ENCODE assay signal across 10 cellular contexts in the genomic region with DNA sequence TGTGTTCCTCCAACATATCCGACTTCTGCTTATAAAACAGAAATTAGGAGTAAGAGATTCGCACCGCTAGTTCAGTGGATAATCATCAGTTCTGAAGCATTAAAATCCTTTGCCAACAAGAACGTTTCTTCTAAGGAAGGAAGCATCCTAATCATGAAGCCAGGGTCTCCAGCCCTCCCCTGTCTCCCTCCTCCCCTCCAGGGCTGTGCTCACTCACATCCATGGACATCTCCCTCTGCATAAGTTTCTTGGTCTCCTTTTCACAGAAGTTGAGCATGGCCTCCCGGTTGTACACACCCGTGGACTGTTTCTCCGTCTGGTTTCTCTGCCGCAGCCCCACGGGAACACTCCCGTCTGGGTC. TPM values are rescaled to one million over a fixed set of nuclear protein-coding genes. Genes with fewer than 3 reads are reported as not detected.
DNase-seq lines count a peak whose midpoint lies in the region; ATAC-seq, FAIRE-seq and TF ChIP-seq lines count a peak whose summit lies in the region.
"Had no signal": no experiment of that assay in that cellular context is flagged by ENCODE, and none has a peak within 500 bp of the region (broad histone marks: within the 10 kb centered on the region; RNA-seq: fewer than 3 reads in every experiment).

No MANE protein-coding gene starts in this region.

- H3K9me3 ChIP-seq in gastrocnemius medialis, result no peaks in the 10 kb centered on the region

- no peak for ATAC-seq in gastrocnemius medialis
- no peak for ATAC-seq in HG03442 (IDR thresholded peaks at IDR 0.05; ENCODE audit: unreplicated experiment)

- in situ Hi-C loops in gastrocnemius medialis (cut with MboI; ENCODE audit: low sequenced_read_pairs in 4 of 4), result no loop called here

- FAIRE-seq in D721Med (lab: Jason Lieb, UNC), result peak; percentile 76

- TF ChIP-seq CTCF in D721Med (IDR thresholded peaks at IDR 0.05; ENCODE audit: insufficient read depth, missing control alignments) (no peak), chondrocyte (IDR thresholded peaks at IDR 0.05) (no peak), gastrocnemius medialis (IDR thresholded peaks at IDR 0.05 in 4 of 5, conservative IDR thresholded peaks at IDR 0.05 in 1 of 5) (no peak)

- no peak for DNase-seq in D721Med (ENCODE audit: insufficient read length, low spot score)
- DNase-seq in chondrocyte (ENCODE audit: low spot score), result no peak
- peak; percentile 17 for DNase-seq in left kidney (ENCODE audit: low read depth, low spot score)
- DNase-seq in gastrocnemius medialis, result no peak
- no peak for DNase-seq in GM03348 (ENCODE audit: low spot score)
- no peak for DNase-seq in activated CD4-positive, alpha-beta T cell treated with anti-CD3 and anti-CD28 coated beads for 4 hours
- no peak for DNase-seq in HuH-7.5 (ENCODE audit: low spot score)
- DNase-seq: activated naive CD4-positive, alpha-beta T cell treated with Interleukin-2 at 50 U/mL for 16 hours; stimulated activated CD4-positive, alpha-beta T cell treated with anti-CD3 and anti-CD28 coated beads, Interleukin-4, amount 100 ng/mL, for 4 hours had no signal

- H3K4me3 ChIP-seq in gastrocnemius medialis, result peak overlapping the region; percentile 57 to 74 (median 62)

- no peak for TF ChIP-seq POLR2A in gastrocnemius medialis (IDR thresholded peaks at IDR 0.05)

- intact Hi-C loops in gastrocnemius medialis (cut with DNase I; ENCODE audit: low total_unique reads), result loop anchor here (2.0 kb wide), 1 partner anchor 49 kb away; no protein-coding TSS in a partner anchor

- H3K27me3 ChIP-seq in gastrocnemius medialis, result no peaks in the 10 kb centered on the region

- H3K4me1 ChIP-seq in gastrocnemius medialis, result peaks cover 34% of the 10 kb centered on the region in 2 donors

- H3K27ac ChIP-seq in gastrocnemius medialis, result peak overlapping the region; percentile 82 to 84 (median 84)

- no peaks in the 10 kb centered on the region for H3K9me3 Mint-ChIP-seq in chondrocyte (ENCODE audit: low read depth)

- no peaks in the 10 kb centered on the region for H3K27me3 Mint-ChIP-seq in chondrocyte (ENCODE audit: low read depth)

- no peaks in the 10 kb centered on the region for H3K36me3 ChIP-seq in gastrocnemius medialis

- H3K4me1 Mint-ChIP-seq in chondrocyte (ENCODE audit: low read depth), result peaks cover 77% of the 10 kb centered on the region

- H3K27ac Mint-ChIP-seq in chondrocyte (ENCODE audit: unreplicated experiment), result peak overlapping the region; percentile 92

- H3K4me3 Mint-ChIP-seq in chondrocyte (ENCODE audit: unreplicated experiment), result peak overlapping the region; percentile 88

- no peaks in the 10 kb centered on the region for H3K36me3 Mint-ChIP-seq in chondrocyte (ENCODE audit: low read depth)

RNA-seq across cellular contexts. Expression of gene LMOD1, which starts 0.5 kb away (rescaled TPM):
- total RNA-seq in chondrocyte (17.7 to 83.6 TPM (median 80.5 TPM) in 3 replicates), gastrocnemius medialis (10 to 100 TPM; 12.8 to 39.5 (median 22.6) TPM)

RNA-seq across cellular contexts. Expression of gene TIMM17A, which starts 9.5 kb away (rescaled TPM):
- total RNA-seq in chondrocyte (62.5 to 69.6 TPM (median 68.5 TPM) in 3 replicates), gastrocnemius medialis (10 to 100 TPM; 33.6 to 67.6 (median 43.3) TPM)

RNA-seq across cellular contexts. Expression of gene RNPEP, which starts 36.6 kb away (rescaled TPM):
- 42.1 to 50.6 TPM (median 42.1 TPM) in 3 replicates for total RNA-seq in chondrocyte
- total RNA-seq in gastrocnemius medialis, result 10 to 100 TPM; 11.1 to 24.9 (median 21.2) TPM

RNA-seq across cellular contexts. Expression of gene SHISA4, which starts 57.1 kb away (rescaled TPM):
- total RNA-seq in chondrocyte (29.7 to 39.1 TPM (median 37.7 TPM) in 3 replicates), gastrocnemius medialis (100 to 1,000 TPM in 2 of 4 donors, 10 to 100 TPM in 2; 76.6 to 384 (median 229) TPM)
